Comparison of ENCODE assay signal across 1 cellular context in the genomic region with DNA sequence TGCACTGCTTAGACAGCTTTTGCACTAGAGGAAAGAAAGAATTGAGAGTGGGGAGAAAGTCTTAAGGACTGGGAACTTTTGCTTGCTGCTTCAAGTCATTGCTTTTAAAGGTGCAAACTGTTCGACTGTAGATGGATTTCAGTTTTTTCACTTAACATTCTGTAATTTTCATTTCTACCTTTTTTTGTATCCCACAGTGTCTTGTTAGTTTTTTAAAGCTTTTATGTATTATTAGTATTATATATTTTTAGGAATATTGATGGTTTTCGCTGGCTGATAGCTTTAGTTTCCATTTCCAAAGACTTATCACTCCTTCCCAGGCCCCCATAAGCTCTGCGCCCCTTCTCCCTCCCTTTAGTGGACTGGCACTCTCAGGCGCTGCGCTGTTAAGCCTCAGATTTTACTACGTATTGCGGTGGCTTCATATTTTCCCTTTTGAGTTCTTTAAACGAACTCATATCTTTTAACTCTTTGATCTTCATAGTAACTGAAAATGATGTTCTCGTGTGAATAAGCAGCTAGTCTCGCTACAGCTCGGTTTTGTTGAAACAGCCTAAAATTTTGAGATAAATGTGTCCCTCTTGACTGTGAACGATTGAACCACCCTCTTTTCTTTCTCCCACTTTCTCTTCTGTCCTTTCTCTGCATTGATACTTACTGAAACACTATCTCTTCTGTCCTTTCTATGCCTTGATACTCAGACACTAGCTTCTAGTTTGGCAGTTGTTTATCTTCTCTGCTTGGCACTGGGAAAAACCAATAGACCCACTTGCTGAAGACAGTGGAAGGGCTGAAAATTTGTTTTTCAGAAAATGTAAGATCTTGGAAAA.
A peak's percentile ranks its signal among the peaks of the same experiment; 100 is the strongest.
TF ChIP-seq lines count a peak whose summit lies in the region.

No MANE protein-coding gene starts in this region.

TF ChIP-seq in K562, 482 proteins besides CTCF, POLR2A, EP300 and RAD21 (continued from another document and continues in another):
- TF ChIP-seq, protein P1, sequence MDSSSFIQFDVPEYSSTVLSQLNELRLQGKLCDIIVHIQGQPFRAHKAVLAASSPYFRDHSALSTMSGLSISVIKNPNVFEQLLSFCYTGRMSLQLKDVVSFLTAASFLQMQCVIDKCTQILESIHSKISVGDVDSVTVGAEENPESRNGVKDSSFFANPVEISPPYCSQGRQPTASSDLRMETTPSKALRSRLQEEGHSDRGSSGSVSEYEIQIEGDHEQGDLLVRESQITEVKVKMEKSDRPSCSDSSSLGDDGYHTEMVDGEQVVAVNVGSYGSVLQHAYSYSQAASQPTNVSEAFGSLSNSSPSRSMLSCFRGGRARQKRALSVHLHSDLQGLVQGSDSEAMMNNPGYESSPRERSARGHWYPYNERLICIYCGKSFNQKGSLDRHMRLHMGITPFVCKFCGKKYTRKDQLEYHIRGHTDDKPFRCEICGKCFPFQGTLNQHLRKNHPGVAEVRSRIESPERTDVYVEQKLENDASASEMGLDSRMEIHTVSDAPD (CRISPR knock-in tag; IDR thresholded peaks at IDR 0.05), result no peak
- TF ChIP-seq ZNF175 (CRISPR knock-in tag; IDR thresholded peaks at IDR 0.05; ENCODE audit: low read depth), result peak; percentile 69; the same call in 1 of the 2 replicates
- no peak for TF ChIP-seq MTA2 (IDR thresholded peaks at IDR 0.05; ENCODE audit: low read depth)
- TF ChIP-seq PHB2 (IDR thresholded peaks at IDR 0.05; ENCODE audit: low read depth), result no peak
- TF ChIP-seq, protein P2, sequence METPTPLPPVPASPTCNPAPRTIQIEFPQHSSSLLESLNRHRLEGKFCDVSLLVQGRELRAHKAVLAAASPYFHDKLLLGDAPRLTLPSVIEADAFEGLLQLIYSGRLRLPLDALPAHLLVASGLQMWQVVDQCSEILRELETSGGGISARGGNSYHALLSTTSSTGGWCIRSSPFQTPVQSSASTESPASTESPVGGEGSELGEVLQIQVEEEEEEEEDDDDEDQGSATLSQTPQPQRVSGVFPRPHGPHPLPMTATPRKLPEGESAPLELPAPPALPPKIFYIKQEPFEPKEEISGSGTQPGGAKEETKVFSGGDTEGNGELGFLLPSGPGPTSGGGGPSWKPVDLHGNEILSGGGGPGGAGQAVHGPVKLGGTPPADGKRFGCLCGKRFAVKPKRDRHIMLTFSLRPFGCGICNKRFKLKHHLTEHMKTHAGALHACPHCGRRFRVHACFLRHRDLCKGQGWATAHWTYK (CRISPR knock-in tag; IDR thresholded peaks at IDR 0.05), result no peak
- TF ChIP-seq POLR2H (tag; IDR thresholded peaks at IDR 0.05; ENCODE audit: low read depth), result peak; percentile 70
- TF ChIP-seq, protein P3, sequence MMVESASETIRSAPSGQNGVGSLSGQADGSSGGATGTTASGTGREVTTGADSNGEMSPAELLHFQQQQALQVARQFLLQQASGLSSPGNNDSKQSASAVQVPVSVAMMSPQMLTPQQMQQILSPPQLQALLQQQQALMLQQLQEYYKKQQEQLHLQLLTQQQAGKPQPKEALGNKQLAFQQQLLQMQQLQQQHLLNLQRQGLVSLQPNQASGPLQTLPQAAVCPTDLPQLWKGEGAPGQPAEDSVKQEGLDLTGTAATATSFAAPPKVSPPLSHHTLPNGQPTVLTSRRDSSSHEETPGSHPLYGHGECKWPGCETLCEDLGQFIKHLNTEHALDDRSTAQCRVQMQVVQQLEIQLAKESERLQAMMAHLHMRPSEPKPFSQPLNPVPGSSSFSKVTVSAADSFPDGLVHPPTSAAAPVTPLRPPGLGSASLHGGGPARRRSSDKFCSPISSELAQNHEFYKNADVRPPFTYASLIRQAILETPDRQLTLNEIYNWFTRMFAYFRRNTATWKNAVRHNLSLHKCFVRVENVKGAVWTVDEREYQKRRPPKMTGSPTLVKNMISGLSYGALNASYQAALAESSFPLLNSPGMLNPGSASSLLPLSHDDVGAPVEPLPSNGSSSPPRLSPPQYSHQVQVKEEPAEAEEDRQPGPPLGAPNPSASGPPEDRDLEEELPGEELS (CRISPR knock-in tag; IDR thresholded peaks at IDR 0.05; ENCODE audit: borderline replicate concordance), result no peak
- TF ChIP-seq, protein P4, sequence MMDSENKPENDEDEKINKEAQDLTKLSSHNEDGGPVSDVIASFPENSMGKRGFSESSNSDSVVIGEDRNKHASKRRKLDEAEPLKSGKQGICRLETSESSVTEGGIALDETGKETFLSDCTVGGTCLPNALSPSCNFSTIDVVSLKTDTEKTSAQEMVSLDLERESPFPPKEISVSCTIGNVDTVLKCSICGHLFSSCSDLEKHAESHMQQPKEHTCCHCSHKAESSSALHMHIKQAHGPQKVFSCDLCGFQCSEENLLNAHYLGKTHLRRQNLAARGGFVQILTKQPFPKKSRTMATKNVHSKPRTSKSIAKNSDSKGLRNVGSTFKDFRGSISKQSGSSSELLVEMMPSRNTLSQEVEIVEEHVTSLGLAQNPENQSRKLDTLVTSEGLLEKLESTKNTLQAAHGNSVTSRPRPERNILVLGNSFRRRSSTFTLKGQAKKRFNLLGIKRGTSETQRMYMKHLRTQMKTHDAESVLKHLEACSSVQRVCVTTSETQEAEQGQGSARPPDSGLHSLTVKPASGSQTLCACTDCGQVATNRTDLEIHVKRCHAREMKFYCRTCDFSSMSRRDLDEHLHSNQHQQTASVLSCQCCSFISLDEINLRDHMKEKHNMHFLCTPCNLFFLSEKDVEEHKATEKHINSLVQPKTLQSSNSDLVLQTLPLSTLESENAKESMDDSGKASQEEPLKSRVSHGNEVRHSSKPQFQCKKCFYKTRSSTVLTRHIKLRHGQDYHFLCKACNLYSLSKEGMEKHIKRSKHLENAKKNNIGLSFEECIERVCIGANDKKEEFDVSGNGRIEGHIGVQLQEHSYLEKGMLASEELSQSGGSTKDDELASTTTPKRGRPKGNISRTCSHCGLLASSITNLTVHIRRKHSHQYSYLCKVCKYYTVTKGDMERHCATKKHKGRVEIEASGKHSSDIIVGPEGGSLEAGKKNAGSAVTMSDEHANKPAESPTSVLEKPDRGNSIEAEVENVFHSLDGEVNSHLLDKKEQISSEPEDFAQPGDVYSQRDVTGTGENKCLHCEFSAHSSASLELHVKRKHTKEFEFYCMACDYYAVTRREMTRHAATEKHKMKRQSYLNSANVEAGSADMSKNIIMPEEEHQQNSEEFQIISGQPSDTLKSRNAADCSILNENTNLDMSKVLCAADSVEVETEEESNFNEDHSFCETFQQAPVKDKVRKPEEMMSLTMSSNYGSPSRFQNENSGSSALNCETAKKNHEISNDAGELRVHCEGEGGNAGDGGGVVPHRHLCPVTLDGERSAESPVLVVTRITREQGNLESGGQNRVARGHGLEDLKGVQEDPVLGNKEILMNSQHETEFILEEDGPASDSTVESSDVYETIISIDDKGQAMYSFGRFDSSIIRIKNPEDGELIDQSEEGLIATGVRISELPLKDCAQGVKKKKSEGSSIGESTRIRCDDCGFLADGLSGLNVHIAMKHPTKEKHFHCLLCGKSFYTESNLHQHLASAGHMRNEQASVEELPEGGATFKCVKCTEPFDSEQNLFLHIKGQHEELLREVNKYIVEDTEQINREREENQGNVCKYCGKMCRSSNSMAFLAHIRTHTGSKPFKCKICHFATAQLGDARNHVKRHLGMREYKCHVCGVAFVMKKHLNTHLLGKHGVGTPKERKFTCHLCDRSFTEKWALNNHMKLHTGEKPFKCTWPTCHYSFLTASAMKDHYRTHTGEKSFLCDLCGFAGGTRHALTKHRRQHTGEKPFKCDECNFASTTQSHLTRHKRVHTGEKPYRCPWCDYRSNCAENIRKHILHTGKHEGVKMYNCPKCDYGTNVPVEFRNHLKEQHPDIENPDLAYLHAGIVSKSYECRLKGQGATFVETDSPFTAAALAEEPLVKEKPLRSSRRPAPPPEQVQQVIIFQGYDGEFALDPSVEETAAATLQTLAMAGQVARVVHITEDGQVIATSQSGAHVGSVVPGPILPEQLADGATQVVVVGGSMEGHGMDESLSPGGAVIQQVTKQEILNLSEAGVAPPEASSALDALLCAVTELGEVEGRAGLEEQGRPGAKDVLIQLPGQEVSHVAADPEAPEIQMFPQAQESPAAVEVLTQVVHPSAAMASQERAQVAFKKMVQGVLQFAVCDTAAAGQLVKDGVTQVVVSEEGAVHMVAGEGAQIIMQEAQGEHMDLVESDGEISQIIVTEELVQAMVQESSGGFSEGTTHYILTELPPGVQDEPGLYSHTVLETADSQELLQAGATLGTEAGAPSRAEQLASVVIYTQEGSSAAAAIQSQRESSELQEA (IDR thresholded peaks at IDR 0.05; ENCODE audit: low read depth), result no peak
- no peak for TF ChIP-seq KAT8 (IDR thresholded peaks at IDR 0.05; ENCODE audit: low read depth)
- TF ChIP-seq CREM (IDR thresholded peaks at IDR 0.05; ENCODE audit: low read depth), result no peak
- no peak for TF ChIP-seq ZNF174 (CRISPR knock-in tag; IDR thresholded peaks at IDR 0.05)
- peak; percentile 38 for TF ChIP-seq BRD9 (IDR thresholded peaks at IDR 0.05; ENCODE audit: low read depth, partially characterized antibody)
- no peak for TF ChIP-seq TEAD1 (CRISPR knock-in tag; IDR thresholded peaks at IDR 0.05)
- TF ChIP-seq SMAD2 (IDR thresholded peaks at IDR 0.05; ENCODE audit: low read depth, low read length), result no peak
- TF ChIP-seq ETS2 (tag; IDR thresholded peaks at IDR 0.05; ENCODE audit: borderline replicate concordance, poor library complexity, severe bottlenecking), result no peak
- TF ChIP-seq SIRT6 (IDR thresholded peaks at IDR 0.05; ENCODE audit: low read depth, low read length), result no peak
- no peak for TF ChIP-seq XRCC4 (IDR thresholded peaks at IDR 0.05; ENCODE audit: extremely low read depth, insufficient read depth, insufficient read length)
- no peak for TF ChIP-seq HDAC6 (IDR thresholded peaks at IDR 0.05; ENCODE audit: low read depth, low read length)
- TF ChIP-seq, protein P5, sequence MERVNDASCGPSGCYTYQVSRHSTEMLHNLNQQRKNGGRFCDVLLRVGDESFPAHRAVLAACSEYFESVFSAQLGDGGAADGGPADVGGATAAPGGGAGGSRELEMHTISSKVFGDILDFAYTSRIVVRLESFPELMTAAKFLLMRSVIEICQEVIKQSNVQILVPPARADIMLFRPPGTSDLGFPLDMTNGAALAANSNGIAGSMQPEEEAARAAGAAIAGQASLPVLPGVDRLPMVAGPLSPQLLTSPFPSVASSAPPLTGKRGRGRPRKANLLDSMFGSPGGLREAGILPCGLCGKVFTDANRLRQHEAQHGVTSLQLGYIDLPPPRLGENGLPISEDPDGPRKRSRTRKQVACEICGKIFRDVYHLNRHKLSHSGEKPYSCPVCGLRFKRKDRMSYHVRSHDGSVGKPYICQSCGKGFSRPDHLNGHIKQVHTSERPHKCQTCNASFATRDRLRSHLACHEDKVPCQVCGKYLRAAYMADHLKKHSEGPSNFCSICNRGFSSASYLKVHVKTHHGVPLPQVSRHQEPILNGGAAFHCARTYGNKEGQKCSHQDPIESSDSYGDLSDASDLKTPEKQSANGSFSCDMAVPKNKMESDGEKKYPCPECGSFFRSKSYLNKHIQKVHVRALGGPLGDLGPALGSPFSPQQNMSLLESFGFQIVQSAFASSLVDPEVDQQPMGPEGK (CRISPR knock-in tag; IDR thresholded peaks at IDR 0.05; ENCODE audit: borderline replicate concordance), result no peak
- no peak for TF ChIP-seq CXXC5 (CRISPR knock-in tag; IDR thresholded peaks at IDR 0.05)
- TF ChIP-seq, protein P6, sequence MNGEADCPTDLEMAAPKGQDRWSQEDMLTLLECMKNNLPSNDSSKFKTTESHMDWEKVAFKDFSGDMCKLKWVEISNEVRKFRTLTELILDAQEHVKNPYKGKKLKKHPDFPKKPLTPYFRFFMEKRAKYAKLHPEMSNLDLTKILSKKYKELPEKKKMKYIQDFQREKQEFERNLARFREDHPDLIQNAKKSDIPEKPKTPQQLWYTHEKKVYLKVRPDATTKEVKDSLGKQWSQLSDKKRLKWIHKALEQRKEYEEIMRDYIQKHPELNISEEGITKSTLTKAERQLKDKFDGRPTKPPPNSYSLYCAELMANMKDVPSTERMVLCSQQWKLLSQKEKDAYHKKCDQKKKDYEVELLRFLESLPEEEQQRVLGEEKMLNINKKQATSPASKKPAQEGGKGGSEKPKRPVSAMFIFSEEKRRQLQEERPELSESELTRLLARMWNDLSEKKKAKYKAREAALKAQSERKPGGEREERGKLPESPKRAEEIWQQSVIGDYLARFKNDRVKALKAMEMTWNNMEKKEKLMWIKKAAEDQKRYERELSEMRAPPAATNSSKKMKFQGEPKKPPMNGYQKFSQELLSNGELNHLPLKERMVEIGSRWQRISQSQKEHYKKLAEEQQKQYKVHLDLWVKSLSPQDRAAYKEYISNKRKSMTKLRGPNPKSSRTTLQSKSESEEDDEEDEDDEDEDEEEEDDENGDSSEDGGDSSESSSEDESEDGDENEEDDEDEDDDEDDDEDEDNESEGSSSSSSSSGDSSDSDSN (IDR thresholded peaks at IDR 0.05; ENCODE audit: borderline replicate concordance in 1 of 2, low read depth in 2 of 2, low read length in 2 of 2), result no peak
- TF ChIP-seq ZNF830 (CRISPR knock-in tag; IDR thresholded peaks at IDR 0.05), result 0 out of 2 replicates have a peak, but pooled peaks have one; percentile 38
- TF ChIP-seq, protein P7, sequence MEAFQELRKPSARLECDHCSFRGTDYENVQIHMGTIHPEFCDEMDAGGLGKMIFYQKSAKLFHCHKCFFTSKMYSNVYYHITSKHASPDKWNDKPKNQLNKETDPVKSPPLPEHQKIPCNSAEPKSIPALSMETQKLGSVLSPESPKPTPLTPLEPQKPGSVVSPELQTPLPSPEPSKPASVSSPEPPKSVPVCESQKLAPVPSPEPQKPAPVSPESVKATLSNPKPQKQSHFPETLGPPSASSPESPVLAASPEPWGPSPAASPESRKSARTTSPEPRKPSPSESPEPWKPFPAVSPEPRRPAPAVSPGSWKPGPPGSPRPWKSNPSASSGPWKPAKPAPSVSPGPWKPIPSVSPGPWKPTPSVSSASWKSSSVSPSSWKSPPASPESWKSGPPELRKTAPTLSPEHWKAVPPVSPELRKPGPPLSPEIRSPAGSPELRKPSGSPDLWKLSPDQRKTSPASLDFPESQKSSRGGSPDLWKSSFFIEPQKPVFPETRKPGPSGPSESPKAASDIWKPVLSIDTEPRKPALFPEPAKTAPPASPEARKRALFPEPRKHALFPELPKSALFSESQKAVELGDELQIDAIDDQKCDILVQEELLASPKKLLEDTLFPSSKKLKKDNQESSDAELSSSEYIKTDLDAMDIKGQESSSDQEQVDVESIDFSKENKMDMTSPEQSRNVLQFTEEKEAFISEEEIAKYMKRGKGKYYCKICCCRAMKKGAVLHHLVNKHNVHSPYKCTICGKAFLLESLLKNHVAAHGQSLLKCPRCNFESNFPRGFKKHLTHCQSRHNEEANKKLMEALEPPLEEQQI (IDR thresholded peaks at IDR 0.05), result 0 out of 2 replicates have a peak, but pooled peaks have one; percentile 17
- TF ChIP-seq, protein P8, sequence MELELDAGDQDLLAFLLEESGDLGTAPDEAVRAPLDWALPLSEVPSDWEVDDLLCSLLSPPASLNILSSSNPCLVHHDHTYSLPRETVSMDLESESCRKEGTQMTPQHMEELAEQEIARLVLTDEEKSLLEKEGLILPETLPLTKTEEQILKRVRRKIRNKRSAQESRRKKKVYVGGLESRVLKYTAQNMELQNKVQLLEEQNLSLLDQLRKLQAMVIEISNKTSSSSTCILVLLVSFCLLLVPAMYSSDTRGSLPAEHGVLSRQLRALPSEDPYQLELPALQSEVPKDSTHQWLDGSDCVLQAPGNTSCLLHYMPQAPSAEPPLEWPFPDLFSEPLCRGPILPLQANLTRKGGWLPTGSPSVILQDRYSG (tag; conservative IDR thresholded peaks at IDR 0.05; ENCODE audit: low read depth), result no peak
- no peak for TF ChIP-seq SREBF1 (IDR thresholded peaks at IDR 0.05; ENCODE audit: borderline replicate concordance, low read depth, low read length)
